20 cellular contexts compared by ENCODE assay signal in genomic region chr6:84501315-84501714, GRCh38.
DNase-seq lines count a peak whose midpoint lies in the region; ATAC-seq and TF ChIP-seq lines count a peak whose summit lies in the region.
"Had no signal": no experiment of that assay in that cellular context is flagged by ENCODE, and none has a peak within 500 bp of the region (broad histone marks: within the 10 kb centered on the region; RNA-seq: fewer than 3 reads in every experiment).

No MANE protein-coding gene starts in this region.

- H2BK120ac ChIP-seq in mesendoderm (ENCODE audit: low read depth, low read length) = no peak overlapping the region

- no peaks in the 10 kb centered on the region for H3K79me2 ChIP-seq in mesendoderm (ENCODE audit: control insufficient read depth, insufficient read depth, low read length)

- no peak overlapping the region for H3K56ac ChIP-seq in mesendoderm (ENCODE audit: low read length)

- no peak overlapping the region for H3K9ac ChIP-seq in mesendoderm (ENCODE audit: low read length)
- H3K9ac ChIP-seq: BLaER1, GM23248 had no signal

- no peak overlapping the region for H4K5ac ChIP-seq in mesendoderm (ENCODE audit: low read length)

- no peaks in the 10 kb centered on the region for H3K79me1 ChIP-seq in mesendoderm (ENCODE audit: low read length)

- no peak overlapping the region for H4K8ac ChIP-seq in mesendoderm (ENCODE audit: low read depth, low read length)

- DNase-seq in activated CD4-positive, alpha-beta T cell treated with anti-CD3 and anti-CD28 coated beads, Interleukin-2, amount 10 ng/mL, durations not matched to agents 24 days and 14 days = peak; percentile 8
- no peak for DNase-seq in activated CD4-positive, alpha-beta T cell treated with anti-CD3 and anti-CD28 coated beads, Interleukin-2, amount 50 U/mL, for 48 hours
- no peak for DNase-seq in chondrocyte (ENCODE audit: low spot score)
- peak; percentile 16 for DNase-seq in mesendoderm
- no peak for DNase-seq in substantia nigra (lab: John Stamatoyannopoulos, UW)
- no peak for DNase-seq in effector CD4-positive, alpha-beta T cell
- no peak for DNase-seq in activated naive CD8-positive, alpha-beta T cell treated with anti-CD3 and anti-CD28 coated beads, Interleukin-2, amount 50 U/mL, for 24 hours
- DNase-seq: Caco-2; CD4-positive, CD25-positive, alpha-beta regulatory T cell; CD8-positive, alpha-beta T cell; DMS53; DMS79 treated with DMSO at 0.1 percent for 48 hours; GF-D8; GM23248; H7; HCEC 1CT had no signal

- WGBS in mesendoderm (ENCODE audit: extremely low coverage, insufficient coverage, low lambda C conversion rate) = no CpG with 5 or more reads among the region's 3 CpGs

- no peak for ATAC-seq in activated naive CD8-positive, alpha-beta T cell treated with anti-CD3 and anti-CD28 coated beads, Interleukin-2, amount 50 U/mL, for 24 hours
- ATAC-seq: CD8-positive, alpha-beta T cell had no signal

- H3K23ac ChIP-seq in mesendoderm (ENCODE audit: low read length) = no peak overlapping the region

- H3K4me1 Mint-ChIP-seq in activated CD4-positive, alpha-beta T cell treated with anti-CD3 and anti-CD28 coated beads, Interleukin-2, amount 10 ng/mL, durations not matched to agents 24 days and 14 days = no peaks in the 10 kb centered on the region
- H3K4me1 Mint-ChIP-seq in chondrocyte (ENCODE audit: low read depth) = peaks cover 10% of the 10 kb centered on the region
- no peaks in the 10 kb centered on the region for H3K4me1 Mint-ChIP-seq in activated naive CD8-positive, alpha-beta T cell treated with anti-CD3 and anti-CD28 coated beads, Interleukin-2, amount 50 U/mL, for 24 hours
- H3K4me1 Mint-ChIP-seq: B cell; CD4-positive, CD25-positive, alpha-beta regulatory T cell had no signal

- no peaks in the 10 kb centered on the region for H3K4me1 ChIP-seq in mesendoderm (ENCODE audit: control insufficient read depth, low read depth, low read length)
- H3K4me1 ChIP-seq: BLaER1, Caco-2 had no signal

- intact Hi-C loops in activated CD4-positive, alpha-beta T cell treated with anti-CD3 and anti-CD28 coated beads, Interleukin-2, amount 10 ng/mL, durations not matched to agents 24 days and 14 days (cut with micrococcal nuclease) = no loop called here

- H3K9me3 Mint-ChIP-seq in activated CD4-positive, alpha-beta T cell treated with anti-CD3 and anti-CD28 coated beads, Interleukin-2, amount 10 ng/mL, durations not matched to agents 24 days and 14 days = peaks cover 3% of the 10 kb centered on the region
- H3K9me3 Mint-ChIP-seq in chondrocyte (ENCODE audit: low read depth) = peaks cover 20% of the 10 kb centered on the region
- peaks cover 6% of the 10 kb centered on the region for H3K9me3 Mint-ChIP-seq in activated naive CD8-positive, alpha-beta T cell treated with anti-CD3 and anti-CD28 coated beads, Interleukin-2, amount 50 U/mL, for 24 hours

- TF ChIP-seq CTCF in chondrocyte (IDR thresholded peaks at IDR 0.05) = no peak

- H3K27me3 Mint-ChIP-seq in activated CD4-positive, alpha-beta T cell treated with anti-CD3 and anti-CD28 coated beads, Interleukin-2, amount 10 ng/mL, durations not matched to agents 24 days and 14 days = no peaks in the 10 kb centered on the region
- no peaks in the 10 kb centered on the region for H3K27me3 Mint-ChIP-seq in chondrocyte (ENCODE audit: low read depth)
- no peaks in the 10 kb centered on the region for H3K27me3 Mint-ChIP-seq in activated naive CD8-positive, alpha-beta T cell treated with anti-CD3 and anti-CD28 coated beads, Interleukin-2, amount 50 U/mL, for 24 hours
- H3K27me3 Mint-ChIP-seq: B cell; CD4-positive, CD25-positive, alpha-beta regulatory T cell had no signal

- H3K4me3 ChIP-seq in mesendoderm (ENCODE audit: low read length) = no peak overlapping the region
- H3K4me3 ChIP-seq: BLaER1, GM23248 had no signal

- no peak overlapping the region for H3K27ac Mint-ChIP-seq in activated CD4-positive, alpha-beta T cell treated with anti-CD3 and anti-CD28 coated beads, Interleukin-2, amount 10 ng/mL, durations not matched to agents 24 days and 14 days
- peak overlapping the region; percentile 83 for H3K27ac Mint-ChIP-seq in chondrocyte (ENCODE audit: unreplicated experiment)
- no peak overlapping the region for H3K27ac Mint-ChIP-seq in activated naive CD8-positive, alpha-beta T cell treated with anti-CD3 and anti-CD28 coated beads, Interleukin-2, amount 50 U/mL, for 24 hours
- H3K27ac Mint-ChIP-seq: B cell; CD4-positive, CD25-positive, alpha-beta regulatory T cell; CD8-positive, alpha-beta T cell had no signal

- H2BK5ac ChIP-seq in mesendoderm (ENCODE audit: low read length) = no peak overlapping the region

- no peaks in the 10 kb centered on the region for H3K36me3 ChIP-seq in mesendoderm (ENCODE audit: control insufficient read depth, insufficient read depth, low read length)
- H3K36me3 ChIP-seq: BLaER1 had no signal

- H3K4me2 ChIP-seq in mesendoderm (ENCODE audit: low read length) = no peak overlapping the region
- H3K4me2 ChIP-seq: BLaER1 had no signal

- H2BK15ac ChIP-seq in mesendoderm (replicated peaks; ENCODE audit: low read depth) = no peak overlapping the region

- H3K36me3 Mint-ChIP-seq in activated CD4-positive, alpha-beta T cell treated with anti-CD3 and anti-CD28 coated beads, Interleukin-2, amount 10 ng/mL, durations not matched to agents 24 days and 14 days (ENCODE audit: low read depth) = no peaks in the 10 kb centered on the region
- peaks cover 5% of the 10 kb centered on the region for H3K36me3 Mint-ChIP-seq in chondrocyte (ENCODE audit: low read depth)
- no peaks in the 10 kb centered on the region for H3K36me3 Mint-ChIP-seq in activated naive CD8-positive, alpha-beta T cell treated with anti-CD3 and anti-CD28 coated beads, Interleukin-2, amount 50 U/mL, for 24 hours (ENCODE audit: low read depth)
- H3K36me3 Mint-ChIP-seq: CD4-positive, CD25-positive, alpha-beta regulatory T cell; CD8-positive, alpha-beta T cell had no signal

- no peak overlapping the region for H2AK5ac ChIP-seq in mesendoderm (ENCODE audit: low read length)

- H3K4me3 Mint-ChIP-seq in activated CD4-positive, alpha-beta T cell treated with anti-CD3 and anti-CD28 coated beads, Interleukin-2, amount 10 ng/mL, durations not matched to agents 24 days and 14 days = no peak overlapping the region
- H3K4me3 Mint-ChIP-seq in chondrocyte (ENCODE audit: unreplicated experiment) = no peak overlapping the region
- no peak overlapping the region for H3K4me3 Mint-ChIP-seq in activated naive CD8-positive, alpha-beta T cell treated with anti-CD3 and anti-CD28 coated beads, Interleukin-2, amount 50 U/mL, for 24 hours
- H3K4me3 Mint-ChIP-seq: B cell; CD4-positive, CD25-positive, alpha-beta regulatory T cell; CD8-positive, alpha-beta T cell had no signal

- no peak overlapping the region for H3K18ac ChIP-seq in mesendoderm (ENCODE audit: low read length)

- H3K27ac ChIP-seq in mesendoderm (ENCODE audit: low read depth, low read length) = no peak overlapping the region
- H3K27ac ChIP-seq in substantia nigra (ENCODE audit: low read depth, low read length, poor library complexity, severe bottlenecking) = no peak overlapping the region
- H3K27ac ChIP-seq: 22Rv1, BLaER1, C4-2B, GM23248 had no signal

- H3K4ac ChIP-seq in mesendoderm (ENCODE audit: low read depth, low read length) = no peak overlapping the region

- no peaks in the 10 kb centered on the region for H3K27me3 ChIP-seq in mesendoderm (ENCODE audit: insufficient read depth, low read length, poor library complexity)
- H3K27me3 ChIP-seq: BLaER1 had no signal

Comparison
In these comparisons a context has a peak if more than half of its experiments do, and no peak if none do; other contexts are left out.
1. DNase-seq: peak in activated CD4-positive, alpha-beta T cell treated with anti-CD3 and anti-CD28 coated beads, Interleukin-2, amount 10 ng/mL, durations not matched to agents 24 days and 14 days (single experiment) and mesendoderm (single experiment); none in activated CD4-positive, alpha-beta T cell treated with anti-CD3 and anti-CD28 coated beads, Interleukin-2, amount 50 U/mL, for 48 hours (0 of 2), chondrocyte (single experiment), substantia nigra (0 of 49), effector CD4-positive, alpha-beta T cell (single experiment) and activated naive CD8-positive, alpha-beta T cell treated with anti-CD3 and anti-CD28 coated beads, Interleukin-2, amount 50 U/mL, for 24 hours (single experiment).